14 cellular contexts compared by ENCODE assay signal in genomic region chr10:72638586-72639440, GRCh38. TPM values are rescaled to one million over a fixed set of nuclear protein-coding genes. Genes with fewer than 3 reads are reported as not detected.
DNase-seq lines count a peak whose midpoint lies in the region; ATAC-seq and TF ChIP-seq lines count a peak whose summit lies in the region.
"Had no signal": no experiment of that assay in that cellular context is flagged by ENCODE, and none has a peak within 500 bp of the region (broad histone marks: within the 10 kb centered on the region; RNA-seq: fewer than 3 reads in every experiment).

No MANE protein-coding gene starts in this region.

- no peaks in the 10 kb centered on the region for H3K79me1 ChIP-seq in H9 (ENCODE audit: insufficient read depth, low read depth, low read length, poor library complexity, severe bottlenecking)

- peaks cover 6 to 7% of the 10 kb centered on the region in 2 experiments for H3K4me1 Mint-ChIP-seq in H9

- H3K4me2 ChIP-seq in OCI-LY3 (ENCODE audit: low read length), result peak overlapping the region; percentile 53
- no peak overlapping the region for H3K4me2 ChIP-seq in H9 (ENCODE audit: insufficient read depth, insufficient read length, low read length)

- H3K9me3 Mint-ChIP-seq in H9, result 0 out of 5 replicates have a peak, but pooled peaks cover 0 to 2% of the 10 kb centered on the region in 2 experiments
- H3K9me3 Mint-ChIP-seq: activated naive CD4-positive, alpha-beta T cell treated with anti-CD3 and anti-CD28 coated beads, Interleukin-2, amount 10 ng/mL, durations not matched to agents 7 days and 5 days had no signal

- no peak overlapping the region for H2AK5ac ChIP-seq in H9 (ENCODE audit: insufficient read length, low read length)

- no peak overlapping the region for H3K27ac Mint-ChIP-seq in H9
- H3K27ac Mint-ChIP-seq: activated naive CD4-positive, alpha-beta T cell treated with anti-CD3 and anti-CD28 coated beads, Interleukin-2, amount 10 ng/mL, durations not matched to agents 7 days and 5 days had no signal

- no peaks in the 10 kb centered on the region for H4K20me1 ChIP-seq in OCI-LY3 (ENCODE audit: insufficient read depth, low read length)
- H4K20me1 ChIP-seq in H9 (ENCODE audit: control insufficient read depth, insufficient read depth, insufficient read length), result no peaks in the 10 kb centered on the region

- no peak overlapping the region for H3K18ac ChIP-seq in H9 (ENCODE audit: insufficient read length, low read depth, low read length)

- H2AFZ ChIP-seq in OCI-LY3 (ENCODE audit: low read depth, low read length), result no peak overlapping the region; the same call in 1 of the 2 replicates
- no peak overlapping the region for H2AFZ ChIP-seq in H9 (ENCODE audit: low read length)

- no peaks in the 10 kb centered on the region for H3K36me3 ChIP-seq in HEK293 (ENCODE audit: control insufficient read depth in 2 of 2, insufficient read depth in 1 of 2, low read length in 2 of 2)
- no peaks in the 10 kb centered on the region for H3K36me3 ChIP-seq in OCI-LY3 (replicated peaks; ENCODE audit: low read depth, low read length)

- no peak overlapping the region for H2BK20ac ChIP-seq in H9 (ENCODE audit: low read depth, low read length, poor library complexity, severe bottlenecking)

- H2BK15ac ChIP-seq in H9 (ENCODE audit: low read depth, low read length), result no peak overlapping the region

- H3K9ac ChIP-seq in OCI-LY3 (ENCODE audit: low read length) (no peak overlapping the region; the same call in 1 of the 2 replicates), H9 (ENCODE audit: extremely low read depth, insufficient read length, low read length) (no peak overlapping the region)

- H3K9me3 ChIP-seq in HEK293 (ENCODE audit: control insufficient read depth, insufficient read depth, low read depth, low read length) (no peaks in the 10 kb centered on the region), OCI-LY3 (ENCODE audit: insufficient read depth, low read length) (no peaks in the 10 kb centered on the region), H9 (ENCODE audit: control insufficient read depth, low read depth, low read length) (no peaks in the 10 kb centered on the region)

- DNase-seq in left colon (no peak), T1000 (lab: John Stamatoyannopoulos, UW) (no peak), H9 (no peak), NCI-H1930 (lab: John Stamatoyannopoulos, UW) (no peak)
- DNase-seq: activated CD4-positive, CD25-positive, alpha-beta regulatory T cell; activated naive CD4-positive, alpha-beta T cell treated with anti-CD3 and anti-CD28 coated beads, Interleukin-2, amount 10 ng/mL, durations not matched to agents 7 days and 5 days; effector memory CD4-positive, alpha-beta T cell; occipital lobe had no signal

- no peak overlapping the region for H3K4ac ChIP-seq in H9 (ENCODE audit: low read depth, low read length)

- H4K8ac ChIP-seq in H9 (replicated peaks; ENCODE audit: insufficient read length, low read depth, low read length), result no peak overlapping the region

- H3K4me3 Mint-ChIP-seq in H9, result no peak overlapping the region
- H3K4me3 Mint-ChIP-seq: activated naive CD4-positive, alpha-beta T cell treated with anti-CD3 and anti-CD28 coated beads, Interleukin-2, amount 10 ng/mL, durations not matched to agents 7 days and 5 days had no signal

- H3K27me3 ChIP-seq in OCI-LY3 (ENCODE audit: low read depth, low read length) (no peaks in the 10 kb centered on the region), H9 (ENCODE audit: insufficient read depth, low read length) (no peaks in the 10 kb centered on the region)

- POLR2A ChIA-PET in HEK293 (lab: Yijun Ruan, JAX), result no interaction called here

- no peak overlapping the region for H4K5ac ChIP-seq in H9 (ENCODE audit: insufficient read length, low read depth, low read length)

- WGBS in H9 (ENCODE audit: extremely low coverage, insufficient read length, low lambda C conversion rate), result no CpG with 5 or more reads among the region's 4 CpGs

- no peak overlapping the region for H3T11ph ChIP-seq in H9 (ENCODE audit: low read length)

- no peaks in the 10 kb centered on the region for H3K79me2 ChIP-seq in OCI-LY3 (ENCODE audit: low read length)
- no peaks in the 10 kb centered on the region for H3K79me2 ChIP-seq in H9 (ENCODE audit: insufficient read depth, low read length)

- CTCF ChIA-PET in HEK293 (lab: Yijun Ruan, JAX), result no interaction called here

- no peak overlapping the region for H2BK12ac ChIP-seq in H9 (ENCODE audit: insufficient read length, low read depth, low read length)

- H3K36me3 Mint-ChIP-seq in H9 (ENCODE audit: insufficient read depth in 1 of 3, low read depth in 3 of 3), result peaks cover 2 to 13% (median 2%) of the 10 kb centered on the region in 3 experiments; a peak in 5 of 7 replicates
- H3K36me3 Mint-ChIP-seq: activated naive CD4-positive, alpha-beta T cell treated with anti-CD3 and anti-CD28 coated beads, Interleukin-2, amount 10 ng/mL, durations not matched to agents 7 days and 5 days had no signal

- ATAC-seq in left colon (peak; percentile 80), GM21825 (IDR thresholded peaks at IDR 0.05; ENCODE audit: unreplicated experiment) (no peak)
- ATAC-seq: K562, Panc1 had no signal

- H2BK5ac ChIP-seq in H9 (ENCODE audit: insufficient read length, low read length), result no peak overlapping the region

- H4K91ac ChIP-seq in H9 (ENCODE audit: insufficient read length, low read depth, low read length), result no peak overlapping the region

- H3K23ac ChIP-seq in H9 (ENCODE audit: insufficient read length, low read depth, low read length), result no peak overlapping the region

- 0 out of 2 replicates have a peak, but pooled peaks cover 2% of the 10 kb centered on the region for H3K27me3 Mint-ChIP-seq in H9 (ENCODE audit: low read depth)

- H3K23me2 ChIP-seq in H9 (ENCODE audit: insufficient read length, low read depth, low read length, poor library complexity, severe bottlenecking), result no peaks in the 10 kb centered on the region

- H2BK120ac ChIP-seq in H9 (ENCODE audit: low read depth, low read length, poor library complexity, severe bottlenecking), result no peak overlapping the region

- no peak overlapping the region for H3K56ac ChIP-seq in H9 (ENCODE audit: insufficient read length, low read depth, low read length)

- no peak for TF ChIP-seq CTCF in 22Rv1 (IDR thresholded peaks at IDR 0.05)
- TF ChIP-seq CTCF in HEK293 (tag by site-specific recombination; IDR thresholded peaks at IDR 0.05), result no peak
- no peak for TF ChIP-seq CTCF in OCI-LY3 (IDR thresholded peaks at IDR 0.05; ENCODE audit: low read depth, low read length)
- TF ChIP-seq CTCF in H9 (conservative IDR thresholded peaks at IDR 0.05), result no peak

- peak overlapping the region; percentile 46 for H3K27ac ChIP-seq in 22Rv1
- no peak overlapping the region for H3K27ac ChIP-seq in HEK293 (ENCODE audit: extremely low read depth, low read depth, low read length)
- peak overlapping the region; percentile 43 for H3K27ac ChIP-seq in OCI-LY3 (ENCODE audit: low read length)
- H3K27ac ChIP-seq in H9 (ENCODE audit: insufficient read length, low read depth, low read length), result no peak overlapping the region

- H3K4me3 ChIP-seq in HEK293 (ENCODE audit: low read depth, low read length) (no peak overlapping the region), OCI-LY3 (ENCODE audit: low read length) (no peak overlapping the region)
- H3K4me3 ChIP-seq: K562 had no signal

- H3K4me1 ChIP-seq in HEK293 (ENCODE audit: control insufficient read depth, insufficient read depth, low read length) (no peaks in the 10 kb centered on the region), OCI-LY3 (ENCODE audit: low read length) (peaks cover 30% of the 10 kb centered on the region), H9 (ENCODE audit: insufficient read depth, low read length) (no peaks in the 10 kb centered on the region)

- H3K14ac ChIP-seq in H9 (ENCODE audit: insufficient read depth, low read length), result no peak overlapping the region

- intact Hi-C loops in left colon (cut with DNase I, micrococcal nuclease), result no loop called here

TF ChIP-seq in HEK293, 187 proteins besides CTCF, POLR2A, EP300 and RAD21 (continues in another document):
- TF ChIP-seq ZNF654 (tag by site-specific recombination; IDR thresholded peaks at IDR 0.05; ENCODE audit: low read depth) (no peak), PRDM1 (tag by site-specific recombination; IDR thresholded peaks at IDR 0.05) (0 out of 2 replicates have a peak, but pooled peaks have one; percentile 16), MZF1 (tag by site-specific recombination; IDR thresholded peaks at IDR 0.05; ENCODE audit: borderline replicate concordance) (peak; percentile 21; the same call in 1 of the 2 replicates), ZNF335 (tag by site-specific recombination; conservative IDR thresholded peaks at IDR 0.05) (peak; percentile 19; the same call in 1 of the 2 replicates), OSR2 (tag by site-specific recombination; IDR thresholded peaks at IDR 0.05) (no peak), ZNF292 (tag by site-specific recombination; IDR thresholded peaks at IDR 0.05; ENCODE audit: borderline replicate concordance, low read depth) (no peak)
- TF ChIP-seq, protein P1, sequence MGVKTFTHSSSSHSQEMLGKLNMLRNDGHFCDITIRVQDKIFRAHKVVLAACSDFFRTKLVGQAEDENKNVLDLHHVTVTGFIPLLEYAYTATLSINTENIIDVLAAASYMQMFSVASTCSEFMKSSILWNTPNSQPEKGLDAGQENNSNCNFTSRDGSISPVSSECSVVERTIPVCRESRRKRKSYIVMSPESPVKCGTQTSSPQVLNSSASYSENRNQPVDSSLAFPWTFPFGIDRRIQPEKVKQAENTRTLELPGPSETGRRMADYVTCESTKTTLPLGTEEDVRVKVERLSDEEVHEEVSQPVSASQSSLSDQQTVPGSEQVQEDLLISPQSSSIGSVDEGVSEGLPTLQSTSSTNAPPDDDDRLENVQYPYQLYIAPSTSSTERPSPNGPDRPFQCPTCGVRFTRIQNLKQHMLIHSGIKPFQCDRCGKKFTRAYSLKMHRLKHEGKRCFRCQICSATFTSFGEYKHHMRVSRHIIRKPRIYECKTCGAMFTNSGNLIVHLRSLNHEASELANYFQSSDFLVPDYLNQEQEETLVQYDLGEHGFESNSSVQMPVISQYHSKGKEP (tag by site-specific recombination; IDR thresholded peaks at IDR 0.05), result no peak
- TF ChIP-seq, protein P2, sequence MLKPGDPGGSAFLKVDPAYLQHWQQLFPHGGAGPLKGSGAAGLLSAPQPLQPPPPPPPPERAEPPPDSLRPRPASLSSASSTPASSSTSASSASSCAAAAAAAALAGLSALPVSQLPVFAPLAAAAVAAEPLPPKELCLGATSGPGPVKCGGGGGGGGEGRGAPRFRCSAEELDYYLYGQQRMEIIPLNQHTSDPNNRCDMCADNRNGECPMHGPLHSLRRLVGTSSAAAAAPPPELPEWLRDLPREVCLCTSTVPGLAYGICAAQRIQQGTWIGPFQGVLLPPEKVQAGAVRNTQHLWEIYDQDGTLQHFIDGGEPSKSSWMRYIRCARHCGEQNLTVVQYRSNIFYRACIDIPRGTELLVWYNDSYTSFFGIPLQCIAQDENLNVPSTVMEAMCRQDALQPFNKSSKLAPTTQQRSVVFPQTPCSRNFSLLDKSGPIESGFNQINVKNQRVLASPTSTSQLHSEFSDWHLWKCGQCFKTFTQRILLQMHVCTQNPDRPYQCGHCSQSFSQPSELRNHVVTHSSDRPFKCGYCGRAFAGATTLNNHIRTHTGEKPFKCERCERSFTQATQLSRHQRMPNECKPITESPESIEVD (tag by site-specific recombination; IDR thresholded peaks at IDR 0.05), result 0 out of 2 replicates have a peak, but pooled peaks have one; percentile 28

RNA-seq across cellular contexts. Expression of gene MICU1, which starts 12.9 kb away (rescaled TPM):
- total RNA-seq in left colon (10 to 100 TPM; 48.9 to 54.1 TPM), H9 (2021) (28.7 and 33.2 TPM in 2 replicates)

RNA-seq across cellular contexts. Expression of gene MCU, which starts 53.1 kb away (rescaled TPM):
- total RNA-seq in left colon (100 to 1,000 TPM in 1 of 2 donors, 10 to 100 TPM in 1; 84.6 to 106 TPM), H9 (2021) (33.4 and 36.6 TPM in 2 replicates)

Comparison
In these comparisons a context has a peak if more than half of its experiments do, and no peak if none do; other contexts are left out.
1. H3K27ac ChIP-seq: peak in 22Rv1 (single experiment) and OCI-LY3 (single experiment); none in HEK293 (single experiment) and H9 (single experiment).